ENCODE assay signal across 1 cellular context in the genomic region with DNA sequence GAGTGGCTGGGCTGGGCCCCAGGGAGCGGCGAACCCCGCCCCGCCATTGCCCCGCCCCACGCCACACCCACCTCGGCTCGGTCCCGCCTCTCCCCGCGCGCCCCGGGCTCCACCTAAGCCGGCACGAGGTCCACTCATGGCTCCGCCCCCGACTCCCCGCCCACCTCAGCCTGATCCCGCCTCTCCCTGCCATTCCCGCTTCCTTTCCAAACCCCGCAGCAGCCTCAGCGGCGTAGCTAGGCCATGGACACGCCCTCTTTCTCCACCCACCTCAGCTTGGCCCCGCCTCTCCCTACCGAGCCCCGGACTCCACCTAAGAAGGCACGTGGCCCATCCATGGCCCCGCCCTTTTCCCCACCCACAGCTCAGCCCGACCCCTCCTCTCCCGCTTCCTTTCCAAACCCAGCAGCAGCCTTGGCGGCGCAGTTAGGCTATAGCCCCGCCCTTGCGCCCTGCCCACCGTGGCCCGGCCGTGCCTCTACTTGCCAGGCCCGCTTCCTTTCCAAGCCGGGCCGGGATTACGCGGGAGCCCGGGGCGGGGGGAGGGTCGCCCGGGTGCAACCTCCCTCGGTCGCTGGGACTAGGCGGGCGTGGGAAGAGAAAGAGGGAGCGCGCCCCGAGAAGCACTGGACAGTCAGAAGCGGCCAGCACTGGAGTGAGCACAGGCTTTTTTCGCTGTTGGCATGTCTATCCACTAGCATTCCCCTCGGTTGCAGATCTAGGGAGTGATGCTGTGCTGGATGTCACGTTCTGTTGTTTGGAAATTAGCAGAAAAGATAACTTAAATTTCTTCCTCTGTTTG.
TF ChIP-seq lines count a peak whose summit lies in the region.

A gene with protein sequence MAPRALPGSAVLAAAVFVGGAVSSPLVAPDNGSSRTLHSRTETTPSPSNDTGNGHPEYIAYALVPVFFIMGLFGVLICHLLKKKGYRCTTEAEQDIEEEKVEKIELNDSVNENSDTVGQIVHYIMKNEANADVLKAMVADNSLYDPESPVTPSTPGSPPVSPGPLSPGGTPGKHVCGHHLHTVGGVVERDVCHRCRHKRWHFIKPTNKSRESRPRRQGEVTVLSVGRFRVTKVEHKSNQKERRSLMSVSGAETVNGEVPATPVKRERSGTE (minus strand): TSS at position 4 of the 802 bp plus-strand sequence. CDS start 89 bp downstream, outside the sequence.

TF ChIP-seq in SK-N-SH treated with all-trans-retinoic acid at 6 μM for 48 hours, 23 proteins besides CTCF, POLR2A, EP300 and RAD21 (continued from another document):
- TF ChIP-seq ZFP3 (CRISPR knock-in tag; IDR thresholded peaks at IDR 0.05): no peak
